ENCODE assay signal across 15 cellular contexts in genomic region chr5:124867064-124867707, GRCh38.
DNase-seq lines count a peak whose midpoint lies in the region; ATAC-seq and TF ChIP-seq lines count a peak whose summit lies in the region.
"Had no signal": no experiment of that assay in that cellular context is flagged by ENCODE, and none has a peak within 500 bp of the region (broad histone marks: within the 10 kb centered on the region; RNA-seq: fewer than 3 reads in every experiment).

No MANE protein-coding gene starts in this region.

- H3K36me3 ChIP-seq in body of pancreas (replicated peaks in 1 of 2; ENCODE audit: insufficient read depth in 1 of 2, low read depth in 2 of 2) (no peaks in the 10 kb centered on the region), lower lobe of right lung (no peaks in the 10 kb centered on the region), uterus (no peaks in the 10 kb centered on the region)
- H3K36me3 ChIP-seq: thoracic aorta had no signal

- H3K27me3 ChIP-seq in body of pancreas (no peaks in the 10 kb centered on the region), lower lobe of right lung (ENCODE audit: low read depth) (no peaks in the 10 kb centered on the region), uterus (no peaks in the 10 kb centered on the region)

- DNase-seq in NCI-H2227 (lab: John Stamatoyannopoulos, UW; ENCODE audit: unreplicated experiment) = peak; percentile 21
- DNase-seq in NCI-H2227 treated with DMSO at 0.1 percent for 48 hours (lab: John Stamatoyannopoulos, UW) = no peak
- DNase-seq in body of pancreas = no peak
- DNase-seq in lower lobe of right lung = no peak
- DNase-seq in uterus = no peak
- no peak for DNase-seq in COR-L47 (lab: John Stamatoyannopoulos, UW)
- no peak for DNase-seq in occipital lobe (lab: John Stamatoyannopoulos, UW)
- DNase-seq: 8988T; activated CD4-positive, alpha-beta T cell treated with anti-CD3 and anti-CD28 coated beads for 48 hours; activated gamma-delta T cell treated with Interleukin-2 at 50 U/mL for 16 hours; NCI-H2171; nucleus accumbens; SHP77 had no signal

- H3K4me3 ChIP-seq in body of pancreas (no peak overlapping the region), lower lobe of right lung (no peak overlapping the region), uterus (no peak overlapping the region)
- H3K4me3 ChIP-seq: thoracic aorta had no signal

- 75 to 76% methylated on average over 7 of the region's 7 CpGs for WGBS in body of pancreas, 2 donors

- intact Hi-C loops in body of pancreas (cut with DNase I) = no loop called here
- intact Hi-C loops in lower lobe of right lung (cut with DNase I) = no loop called here
- intact Hi-C loops in uterus (cut with DNase I; ENCODE audit: low total_unique reads) = no loop called here

- no peak for ATAC-seq in body of pancreas
- no peak for ATAC-seq in lower lobe of right lung
- no peak for ATAC-seq in HG03442 (IDR thresholded peaks at IDR 0.05; ENCODE audit: unreplicated experiment)

- H3K9me3 ChIP-seq in body of pancreas = no peaks in the 10 kb centered on the region
- no peaks in the 10 kb centered on the region for H3K9me3 ChIP-seq in lower lobe of right lung
- H3K9me3 ChIP-seq in uterus = no peaks in the 10 kb centered on the region
- H3K9me3 ChIP-seq: thoracic aorta had no signal

- TF ChIP-seq CTCF in body of pancreas (IDR thresholded peaks at IDR 0.05) (no peak), lower lobe of right lung (IDR thresholded peaks at IDR 0.05) (no peak), uterus (IDR thresholded peaks at IDR 0.05) (no peak)

- TF ChIP-seq POLR2A in body of pancreas (IDR thresholded peaks at IDR 0.05) (no peak), uterus (IDR thresholded peaks at IDR 0.05) (no peak)

- H3K27ac ChIP-seq in body of pancreas = peak overlapping the region in 3 of 4 donors; percentile 4 to 21 (median 15)
- H3K27ac ChIP-seq in lower lobe of right lung = peak overlapping the region; percentile 33
- peak overlapping the region; percentile 53 to 60 for H3K27ac ChIP-seq in uterus
- H3K27ac ChIP-seq: thoracic aorta had no signal

- H3K4me1 ChIP-seq in body of pancreas (peaks cover 28% of the 10 kb centered on the region), lower lobe of right lung (peaks cover 60% of the 10 kb centered on the region), uterus (peaks cover 0 to 9% of the 10 kb centered on the region in 2 donors)
